1 cellular context compared by ENCODE assay signal in the genomic region with DNA sequence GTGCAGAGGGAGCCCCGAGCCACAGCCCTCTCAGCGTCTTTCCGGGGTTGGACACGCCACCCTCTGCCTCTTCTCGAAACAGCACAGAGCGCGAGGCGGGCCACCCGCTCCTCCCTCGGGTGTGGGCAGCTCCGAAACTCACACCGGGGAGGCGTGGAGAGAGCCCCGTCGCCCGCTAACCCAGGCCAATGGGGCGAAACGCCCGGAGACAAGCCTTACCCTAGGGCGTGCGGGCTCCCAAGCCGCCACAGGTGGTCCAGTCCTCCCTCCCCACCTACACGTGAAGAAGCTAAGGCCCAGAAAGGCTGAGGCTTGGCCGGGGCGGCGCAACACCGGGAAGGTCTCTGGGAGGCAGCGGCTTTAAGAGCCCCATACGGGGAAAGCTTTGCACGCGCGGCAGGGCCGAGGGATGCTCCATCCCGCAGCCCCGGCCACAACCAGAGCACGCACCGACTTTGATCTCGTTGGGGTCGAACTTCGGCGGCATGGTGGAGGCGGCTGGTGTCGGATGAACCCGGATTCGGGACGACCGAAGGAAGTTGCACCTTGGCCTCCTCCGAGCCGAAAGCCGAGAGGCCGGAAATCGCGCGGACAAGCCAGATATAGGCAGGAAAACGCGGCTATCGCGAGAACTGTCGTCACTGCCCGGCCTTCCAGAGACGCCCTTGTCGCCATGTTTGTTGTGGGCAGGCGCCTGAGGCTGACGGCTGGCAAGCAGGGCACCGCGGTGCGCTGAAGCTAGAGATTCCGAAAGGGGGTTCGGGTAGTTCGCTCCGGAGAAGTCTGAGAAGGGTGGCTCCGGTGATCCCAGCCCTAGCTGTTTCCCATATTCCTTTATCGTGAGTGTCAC.
A peak's percentile ranks its signal among the peaks of the same experiment; 100 is the strongest.
TF ChIP-seq lines count a peak whose summit lies in the region.

TSS of gene LRSAM1 (plus strand) at position 680 of the 850 bp plus-strand sequence. CDS start 3,018 bp downstream, outside the sequence.
TSS of gene RPL12 (minus strand) at position 576 of the 850 bp plus-strand sequence. CDS start at position 487, 89 bp downstream.

TF ChIP-seq in K562, 482 proteins besides CTCF, POLR2A, EP300 and RAD21 (continued from another document and continues in another):
- TF ChIP-seq, protein P1, sequence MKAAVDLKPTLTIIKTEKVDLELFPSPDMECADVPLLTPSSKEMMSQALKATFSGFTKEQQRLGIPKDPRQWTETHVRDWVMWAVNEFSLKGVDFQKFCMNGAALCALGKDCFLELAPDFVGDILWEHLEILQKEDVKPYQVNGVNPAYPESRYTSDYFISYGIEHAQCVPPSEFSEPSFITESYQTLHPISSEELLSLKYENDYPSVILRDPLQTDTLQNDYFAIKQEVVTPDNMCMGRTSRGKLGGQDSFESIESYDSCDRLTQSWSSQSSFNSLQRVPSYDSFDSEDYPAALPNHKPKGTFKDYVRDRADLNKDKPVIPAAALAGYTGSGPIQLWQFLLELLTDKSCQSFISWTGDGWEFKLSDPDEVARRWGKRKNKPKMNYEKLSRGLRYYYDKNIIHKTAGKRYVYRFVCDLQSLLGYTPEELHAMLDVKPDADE (conservative IDR thresholded peaks at IDR 0.05; ENCODE audit: control insufficient read depth, low read depth, low read length), result peak; percentile 95
- TF ChIP-seq ELF2 (CRISPR knock-in tag; IDR thresholded peaks at IDR 0.05) (peak; percentile 86; the same call in 1 of the 2 replicates), ZNF174 (CRISPR knock-in tag; IDR thresholded peaks at IDR 0.05) (no peak), ZNF217 (CRISPR knock-in tag; IDR thresholded peaks at IDR 0.05) (no peak), ZNF316 (IDR thresholded peaks at IDR 0.05) (no peak), NFE2 (IDR thresholded peaks at IDR 0.05; ENCODE audit: low read depth) (no peak), ESRRB (CRISPR knock-in tag; IDR thresholded peaks at IDR 0.05; ENCODE audit: borderline replicate concordance) (no peak), NFRKB (IDR thresholded peaks at IDR 0.05; ENCODE audit: low read depth) (peak; percentile 87; the same call in 1 of the 2 replicates), STAT5A (IDR thresholded peaks at IDR 0.05; ENCODE audit: borderline replicate concordance, low read length) (peak; percentile 24; the same call in 1 of the 2 replicates), HNRNPUL1 (IDR thresholded peaks at IDR 0.05; ENCODE audit: low read length) (no peak), ZNF699 (CRISPR knock-in tag; IDR thresholded peaks at IDR 0.05; ENCODE audit: insufficient replicate concordance) (no peak), RBBP5 (IDR thresholded peaks at IDR 0.05; ENCODE audit: borderline replicate concordance, insufficient read depth, low read length, poor library complexity, severe bottlenecking) (peak; percentile 99), HDAC8 (tag; IDR thresholded peaks at IDR 0.05) (no peak), ZNF134 (CRISPR knock-in tag; conservative IDR thresholded peaks at IDR 0.05) (no peak; the same call in 1 of the 2 replicates), FOXP1 (CRISPR knock-in tag; IDR thresholded peaks at IDR 0.05) (peak; percentile 89; the same call in 1 of the 2 replicates), NFATC3 (IDR thresholded peaks at IDR 0.05) (no peak), ARHGAP35 (IDR thresholded peaks at IDR 0.05; ENCODE audit: partially characterized antibody) (peak; percentile 99), EHMT2 (IDR thresholded peaks at IDR 0.05) (no peak), SAFB2 (IDR thresholded peaks at IDR 0.05; ENCODE audit: borderline replicate concordance, low read depth, low read length, severe bottlenecking) (no peak), GTF2B (IDR thresholded peaks at IDR 0.05; ENCODE audit: extremely low read depth, insufficient read length) (peak; percentile 87), NFXL1 (CRISPR knock-in tag; IDR thresholded peaks at IDR 0.05) (no peak), SIX5 (IDR thresholded peaks at IDR 0.05; ENCODE audit: borderline replicate concordance in 1 of 2, insufficient read depth in 1 of 2, low read depth in 1 of 2, low read length in 2 of 2) (peak; percentile 88 to 90), ZNF277 (CRISPR knock-in tag; IDR thresholded peaks at IDR 0.05; ENCODE audit: borderline replicate concordance) (no peak), HSF4 (CRISPR knock-in tag; IDR thresholded peaks at IDR 0.05; ENCODE audit: borderline replicate concordance) (no peak), NR2C2 (CRISPR knock-in tag; IDR thresholded peaks at IDR 0.05) (peak; percentile 39; the same call in 1 of the 2 replicates), NR2C2 (tag; IDR thresholded peaks at IDR 0.05) (peak; percentile 66; the same call in 1 of the 2 replicates), MTF1 (CRISPR knock-in tag; IDR thresholded peaks at IDR 0.05; ENCODE audit: borderline replicate concordance) (no peak), MAFK (IDR thresholded peaks at IDR 0.05; ENCODE audit: low read length) (no peak), MCM5 (IDR thresholded peaks at IDR 0.05; ENCODE audit: low read depth) (no peak), ZNF561 (CRISPR knock-in tag; conservative IDR thresholded peaks at IDR 0.05) (no peak), NR2C1 (IDR thresholded peaks at IDR 0.05) (peak; percentile 62; the same call in 1 of the 2 replicates), NR2C1 (tag; IDR thresholded peaks at IDR 0.05) (peak; percentile 82), ZNF239 (CRISPR knock-in tag; IDR thresholded peaks at IDR 0.05) (no peak), SREBF2 (CRISPR knock-in tag; IDR thresholded peaks at IDR 0.05) (peak; percentile 90; the same call in 1 of the 2 replicates), MEIS2 (IDR thresholded peaks at IDR 0.05; ENCODE audit: partially characterized antibody) (peak; percentile 10), CSDE1 (IDR thresholded peaks at IDR 0.05) (peak in 1 of 2 experiments; percentile 85; a peak in 2 of 4 replicates), MTA3 (IDR thresholded peaks at IDR 0.05; ENCODE audit: borderline replicate concordance) (peak; percentile 99), CHD4 (IDR thresholded peaks at IDR 0.05; ENCODE audit: insufficient read depth, insufficient replicate concordance, low read depth, low read length, poor library complexity, severe bottlenecking) (no peak), CBX2 (IDR thresholded peaks at IDR 0.05; ENCODE audit: insufficient read depth, low read length, poor library complexity, severe bottlenecking) (no peak)
- TF ChIP-seq, protein P2, sequence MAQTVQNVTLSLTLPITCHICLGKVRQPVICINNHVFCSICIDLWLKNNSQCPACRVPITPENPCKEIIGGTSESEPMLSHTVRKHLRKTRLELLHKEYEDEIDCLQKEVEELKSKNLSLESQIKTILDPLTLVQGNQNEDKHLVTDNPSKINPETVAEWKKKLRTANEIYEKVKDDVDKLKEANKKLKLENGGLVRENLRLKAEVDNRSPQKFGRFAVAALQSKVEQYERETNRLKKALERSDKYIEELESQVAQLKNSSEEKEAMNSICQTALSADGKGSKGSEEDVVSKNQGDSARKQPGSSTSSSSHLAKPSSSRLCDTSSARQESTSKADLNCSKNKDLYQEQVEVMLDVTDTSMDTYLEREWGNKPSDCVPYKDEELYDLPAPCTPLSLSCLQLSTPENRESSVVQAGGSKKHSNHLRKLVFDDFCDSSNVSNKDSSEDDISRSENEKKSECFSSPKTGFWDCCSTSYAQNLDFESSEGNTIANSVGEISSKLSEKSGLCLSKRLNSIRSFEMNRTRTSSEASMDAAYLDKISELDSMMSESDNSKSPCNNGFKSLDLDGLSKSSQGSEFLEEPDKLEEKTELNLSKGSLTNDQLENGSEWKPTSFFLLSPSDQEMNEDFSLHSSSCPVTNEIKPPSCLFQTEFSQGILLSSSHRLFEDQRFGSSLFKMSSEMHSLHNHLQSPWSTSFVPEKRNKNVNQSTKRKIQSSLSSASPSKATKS (CRISPR knock-in tag; IDR thresholded peaks at IDR 0.05), result no peak
- TF ChIP-seq, protein P3, sequence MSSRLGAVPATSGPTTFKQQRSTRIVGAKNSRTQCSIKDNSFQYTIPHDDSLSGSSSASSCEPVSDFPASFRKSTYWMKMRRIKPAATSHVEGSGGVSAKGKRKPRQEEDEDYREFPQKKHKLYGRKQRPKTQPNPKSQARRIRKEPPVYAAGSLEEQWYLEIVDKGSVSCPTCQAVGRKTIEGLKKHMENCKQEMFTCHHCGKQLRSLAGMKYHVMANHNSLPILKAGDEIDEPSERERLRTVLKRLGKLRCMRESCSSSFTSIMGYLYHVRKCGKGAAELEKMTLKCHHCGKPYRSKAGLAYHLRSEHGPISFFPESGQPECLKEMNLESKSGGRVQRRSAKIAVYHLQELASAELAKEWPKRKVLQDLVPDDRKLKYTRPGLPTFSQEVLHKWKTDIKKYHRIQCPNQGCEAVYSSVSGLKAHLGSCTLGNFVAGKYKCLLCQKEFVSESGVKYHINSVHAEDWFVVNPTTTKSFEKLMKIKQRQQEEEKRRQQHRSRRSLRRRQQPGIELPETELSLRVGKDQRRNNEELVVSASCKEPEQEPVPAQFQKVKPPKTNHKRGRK (tag; IDR thresholded peaks at IDR 0.05), result no peak
- TF ChIP-seq, protein P4, sequence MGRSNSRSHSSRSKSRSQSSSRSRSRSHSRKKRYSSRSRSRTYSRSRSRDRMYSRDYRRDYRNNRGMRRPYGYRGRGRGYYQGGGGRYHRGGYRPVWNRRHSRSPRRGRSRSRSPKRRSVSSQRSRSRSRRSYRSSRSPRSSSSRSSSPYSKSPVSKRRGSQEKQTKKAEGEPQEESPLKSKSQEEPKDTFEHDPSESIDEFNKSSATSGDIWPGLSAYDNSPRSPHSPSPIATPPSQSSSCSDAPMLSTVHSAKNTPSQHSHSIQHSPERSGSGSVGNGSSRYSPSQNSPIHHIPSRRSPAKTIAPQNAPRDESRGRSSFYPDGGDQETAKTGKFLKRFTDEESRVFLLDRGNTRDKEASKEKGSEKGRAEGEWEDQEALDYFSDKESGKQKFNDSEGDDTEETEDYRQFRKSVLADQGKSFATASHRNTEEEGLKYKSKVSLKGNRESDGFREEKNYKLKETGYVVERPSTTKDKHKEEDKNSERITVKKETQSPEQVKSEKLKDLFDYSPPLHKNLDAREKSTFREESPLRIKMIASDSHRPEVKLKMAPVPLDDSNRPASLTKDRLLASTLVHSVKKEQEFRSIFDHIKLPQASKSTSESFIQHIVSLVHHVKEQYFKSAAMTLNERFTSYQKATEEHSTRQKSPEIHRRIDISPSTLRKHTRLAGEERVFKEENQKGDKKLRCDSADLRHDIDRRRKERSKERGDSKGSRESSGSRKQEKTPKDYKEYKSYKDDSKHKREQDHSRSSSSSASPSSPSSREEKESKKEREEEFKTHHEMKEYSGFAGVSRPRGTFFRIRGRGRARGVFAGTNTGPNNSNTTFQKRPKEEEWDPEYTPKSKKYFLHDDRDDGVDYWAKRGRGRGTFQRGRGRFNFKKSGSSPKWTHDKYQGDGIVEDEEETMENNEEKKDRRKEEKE (IDR thresholded peaks at IDR 0.05; ENCODE audit: borderline replicate concordance in 1 of 2, control insufficient read depth in 1 of 2, low read depth in 2 of 2, low read length in 1 of 2), result no peak; a peak in 1 of 4 replicates
- TF ChIP-seq, protein P5, sequence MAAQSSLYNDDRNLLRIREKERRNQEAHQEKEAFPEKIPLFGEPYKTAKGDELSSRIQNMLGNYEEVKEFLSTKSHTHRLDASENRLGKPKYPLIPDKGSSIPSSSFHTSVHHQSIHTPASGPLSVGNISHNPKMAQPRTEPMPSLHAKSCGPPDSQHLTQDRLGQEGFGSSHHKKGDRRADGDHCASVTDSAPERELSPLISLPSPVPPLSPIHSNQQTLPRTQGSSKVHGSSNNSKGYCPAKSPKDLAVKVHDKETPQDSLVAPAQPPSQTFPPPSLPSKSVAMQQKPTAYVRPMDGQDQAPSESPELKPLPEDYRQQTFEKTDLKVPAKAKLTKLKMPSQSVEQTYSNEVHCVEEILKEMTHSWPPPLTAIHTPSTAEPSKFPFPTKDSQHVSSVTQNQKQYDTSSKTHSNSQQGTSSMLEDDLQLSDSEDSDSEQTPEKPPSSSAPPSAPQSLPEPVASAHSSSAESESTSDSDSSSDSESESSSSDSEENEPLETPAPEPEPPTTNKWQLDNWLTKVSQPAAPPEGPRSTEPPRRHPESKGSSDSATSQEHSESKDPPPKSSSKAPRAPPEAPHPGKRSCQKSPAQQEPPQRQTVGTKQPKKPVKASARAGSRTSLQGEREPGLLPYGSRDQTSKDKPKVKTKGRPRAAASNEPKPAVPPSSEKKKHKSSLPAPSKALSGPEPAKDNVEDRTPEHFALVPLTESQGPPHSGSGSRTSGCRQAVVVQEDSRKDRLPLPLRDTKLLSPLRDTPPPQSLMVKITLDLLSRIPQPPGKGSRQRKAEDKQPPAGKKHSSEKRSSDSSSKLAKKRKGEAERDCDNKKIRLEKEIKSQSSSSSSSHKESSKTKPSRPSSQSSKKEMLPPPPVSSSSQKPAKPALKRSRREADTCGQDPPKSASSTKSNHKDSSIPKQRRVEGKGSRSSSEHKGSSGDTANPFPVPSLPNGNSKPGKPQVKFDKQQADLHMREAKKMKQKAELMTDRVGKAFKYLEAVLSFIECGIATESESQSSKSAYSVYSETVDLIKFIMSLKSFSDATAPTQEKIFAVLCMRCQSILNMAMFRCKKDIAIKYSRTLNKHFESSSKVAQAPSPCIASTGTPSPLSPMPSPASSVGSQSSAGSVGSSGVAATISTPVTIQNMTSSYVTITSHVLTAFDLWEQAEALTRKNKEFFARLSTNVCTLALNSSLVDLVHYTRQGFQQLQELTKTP (IDR thresholded peaks at IDR 0.05; ENCODE audit: low read depth in 1 of 2, partially characterized antibody in 2 of 2), result peak in 1 of 2 experiments; percentile 56
- TF ChIP-seq, protein P6, sequence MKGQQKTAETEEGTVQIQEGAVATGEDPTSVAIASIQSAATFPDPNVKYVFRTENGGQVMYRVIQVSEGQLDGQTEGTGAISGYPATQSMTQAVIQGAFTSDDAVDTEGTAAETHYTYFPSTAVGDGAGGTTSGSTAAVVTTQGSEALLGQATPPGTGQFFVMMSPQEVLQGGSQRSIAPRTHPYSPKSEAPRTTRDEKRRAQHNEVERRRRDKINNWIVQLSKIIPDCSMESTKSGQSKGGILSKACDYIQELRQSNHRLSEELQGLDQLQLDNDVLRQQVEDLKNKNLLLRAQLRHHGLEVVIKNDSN (CRISPR knock-in tag; IDR thresholded peaks at IDR 0.05), result 0 out of 2 replicates have a peak, but pooled peaks have one; percentile 21
- TF ChIP-seq, protein P7, sequence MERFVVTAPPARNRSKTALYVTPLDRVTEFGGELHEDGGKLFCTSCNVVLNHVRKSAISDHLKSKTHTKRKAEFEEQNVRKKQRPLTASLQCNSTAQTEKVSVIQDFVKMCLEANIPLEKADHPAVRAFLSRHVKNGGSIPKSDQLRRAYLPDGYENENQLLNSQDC (CRISPR knock-in tag; IDR thresholded peaks at IDR 0.05), result peak; percentile 80; the same call in 1 of the 2 replicates
